1 cellular context compared by ENCODE assay signal in genomic region chr1:205775015-205775716, GRCh38.
TF ChIP-seq lines count a peak whose summit lies in the region.

RAB29 (minus strand) TSS chr1:205775482; CDS start chr1:205774956, 526 bp downstream.

TF ChIP-seq in K562, 482 proteins besides CTCF, POLR2A, EP300 and RAD21 (continued from another document and continues in another):
- no peak for TF ChIP-seq ETV5 (CRISPR knock-in tag; IDR thresholded peaks at IDR 0.05; ENCODE audit: low read depth)
- TF ChIP-seq WHSC1 (IDR thresholded peaks at IDR 0.05; ENCODE audit: low read length): no peak
- 0 out of 2 replicates have a peak, but pooled peaks have one; percentile 20 for TF ChIP-seq RNF219 (CRISPR knock-in tag; IDR thresholded peaks at IDR 0.05)
- peak; percentile 69; the same call in 1 of the 2 replicates for TF ChIP-seq LCOR (CRISPR knock-in tag; IDR thresholded peaks at IDR 0.05)
- no peak for TF ChIP-seq CUX1 (CRISPR knock-in tag; IDR thresholded peaks at IDR 0.05)
- no peak for TF ChIP-seq RBM39 (optimal IDR thresholded peaks at IDR 0.05; ENCODE audit: low read depth, low read length)
- TF ChIP-seq HOMEZ (CRISPR knock-in tag; IDR thresholded peaks at IDR 0.05): no peak
- no peak for TF ChIP-seq ZBED1 (IDR thresholded peaks at IDR 0.05)
- no peak; a peak in 1 of 4 replicates for TF ChIP-seq SRF (CRISPR knock-in tag; IDR thresholded peaks at IDR 0.05)
- TF ChIP-seq TRIM25 (IDR thresholded peaks at IDR 0.05; ENCODE audit: borderline replicate concordance): no peak
- no peak for TF ChIP-seq ZNF551 (CRISPR knock-in tag; IDR thresholded peaks at IDR 0.05)
- TF ChIP-seq ZNF764 (CRISPR knock-in tag; IDR thresholded peaks at IDR 0.05; ENCODE audit: low read depth): no peak
- TF ChIP-seq ZFP1 (CRISPR knock-in tag; IDR thresholded peaks at IDR 0.05): no peak
- no peak for TF ChIP-seq E4F1 (CRISPR knock-in tag; IDR thresholded peaks at IDR 0.05; ENCODE audit: borderline replicate concordance)
- TF ChIP-seq CHD7 (IDR thresholded peaks at IDR 0.05; ENCODE audit: low read depth, low read length): no peak
- TF ChIP-seq KLF10 (CRISPR knock-in tag; IDR thresholded peaks at IDR 0.05): no peak
- no peak for TF ChIP-seq ZBTB5 (IDR thresholded peaks at IDR 0.05)
- TF ChIP-seq U2AF1 (optimal IDR thresholded peaks at IDR 0.05; ENCODE audit: low read depth, low read length): no peak
- TF ChIP-seq TBP (optimal IDR thresholded peaks at IDR 0.05; ENCODE audit: low read depth, low read length): peak; percentile 1
- no peak for TF ChIP-seq ZNF57 (CRISPR knock-in tag; IDR thresholded peaks at IDR 0.05)
- TF ChIP-seq ZNF584 (CRISPR knock-in tag; IDR thresholded peaks at IDR 0.05; ENCODE audit: low read depth): no peak
- TF ChIP-seq KAT7 (CRISPR knock-in tag; IDR thresholded peaks at IDR 0.05; ENCODE audit: borderline replicate concordance): no peak
- TF ChIP-seq TAF9B (IDR thresholded peaks at IDR 0.05; ENCODE audit: partially characterized antibody): no peak
- peak; percentile 25; the same call in 1 of the 2 replicates for TF ChIP-seq MTA1 (IDR thresholded peaks at IDR 0.05; ENCODE audit: borderline replicate concordance)
- peak; percentile 94 for TF ChIP-seq RAD51 (IDR thresholded peaks at IDR 0.05; ENCODE audit: borderline replicate concordance, low read depth)
- no peak for TF ChIP-seq POLR3G (IDR thresholded peaks at IDR 0.05; ENCODE audit: extremely low read depth, insufficient read length, insufficient replicate concordance)
